ENCODE assay signal across 8 cellular contexts in the genomic region with DNA sequence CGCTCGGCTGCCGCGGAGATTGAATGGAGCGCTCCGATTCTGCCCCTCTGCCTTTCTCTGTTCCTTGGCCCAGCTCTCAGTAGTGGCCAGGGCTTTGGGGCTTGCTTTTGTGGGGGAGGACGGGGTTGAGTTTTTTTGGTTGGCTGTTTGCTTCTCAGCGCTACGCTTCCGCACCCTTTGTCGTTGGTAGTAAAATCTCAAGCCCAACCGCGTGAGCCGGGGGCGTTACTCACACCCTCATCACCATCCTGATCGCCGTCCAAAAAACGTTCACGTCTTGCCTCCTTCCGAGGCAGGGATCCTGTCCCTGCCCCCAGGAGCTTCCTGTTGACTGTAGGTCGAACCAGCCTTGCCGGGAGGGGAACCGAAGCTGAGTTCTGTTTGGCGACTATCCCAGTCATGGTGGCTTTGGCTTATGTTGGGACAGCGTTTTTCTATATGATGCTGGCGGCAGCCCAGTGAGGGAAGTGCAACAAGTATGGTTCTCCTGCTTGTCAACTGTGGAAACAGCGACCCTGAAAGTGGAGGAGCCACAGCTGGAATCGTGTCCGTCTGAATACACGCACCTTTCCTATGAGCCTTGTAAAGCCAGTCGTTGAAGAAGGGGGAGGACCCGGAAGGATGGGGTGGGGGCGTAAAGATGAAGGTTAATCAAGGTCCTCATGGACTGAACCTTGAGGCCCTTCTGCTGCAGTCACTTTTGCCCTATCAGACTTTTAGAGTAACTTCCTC. TPM values are rescaled to one million over a fixed set of nuclear protein-coding genes. Genes with fewer than 3 reads are reported as not detected.
DNase-seq lines count a peak whose midpoint lies in the region; ATAC-seq and TF ChIP-seq lines count a peak whose summit lies in the region.

No MANE protein-coding gene starts in this region.

- H3K4me1 Mint-ChIP-seq in CD4-positive, alpha-beta T cell (ENCODE audit: low read depth): peaks cover 65% of the 10 kb centered on the region

- H3K9me3 Mint-ChIP-seq in CD4-positive, alpha-beta T cell: no peaks in the 10 kb centered on the region
- H3K9me3 Mint-ChIP-seq in activated naive CD4-positive, alpha-beta T cell treated with anti-CD3 and anti-CD28 coated beads, Interleukin-2, amount 50 U/mL, for 72 hours: no peaks in the 10 kb centered on the region

- H3K27ac ChIP-seq in CD4-positive, alpha-beta T cell (ENCODE audit: low read depth, low read length): peak overlapping the region; percentile 93
- H3K27ac ChIP-seq in HL-60 (replicated peaks) (peak overlapping the region; percentile 80), upper lobe of right lung (peak overlapping the region; percentile 96)

- H3K4me1 ChIP-seq in upper lobe of right lung: peaks cover 12% of the 10 kb centered on the region

- intact Hi-C loops in CD4-positive, alpha-beta T cell (cut with DNase I, micrococcal nuclease): loop anchor here (1.0 to 10.0 kb wide), 4 partner anchors 17 to 548 kb away; partner anchors contain the start of genes ENOSF1 (in 1 of the 2) and THOC1 (in 1 of the 2)
- intact Hi-C loops in cardiac septum (cut with DNase I) (loop anchor here (5.0 kb wide), 1 partner anchor 71 kb away; no protein-coding TSS in a partner anchor), posterior vena cava (cut with DNase I) (no loop called here), upper lobe of right lung (cut with DNase I) (no loop called here)

- no peaks in the 10 kb centered on the region for H3K9me3 ChIP-seq in CD4-positive, alpha-beta T cell (ENCODE audit: control insufficient read depth, low read length)
- H3K9me3 ChIP-seq in upper lobe of right lung: no peaks in the 10 kb centered on the region

- DNase-seq in CD4-positive, alpha-beta T cell: peak; percentile 27 to 68 (median 50)
- DNase-seq in HL-60 (ENCODE audit: low read depth in 1 of 2, low spot score in 1 of 2): peak; percentile 78 to 89
- DNase-seq in SK-N-DZ (ENCODE audit: low spot score): peak; percentile 47
- DNase-seq in activated naive CD4-positive, alpha-beta T cell treated with anti-CD3 and anti-CD28 coated beads, Interleukin-2, amount 50 U/mL, for 72 hours (ENCODE audit: low spot score in 2 of 2): peak; percentile 64 to 82
- peak; percentile 83 for DNase-seq in cardiac septum (ENCODE audit: low spot score)
- DNase-seq in posterior vena cava (ENCODE audit: low spot score): peak; percentile 94
- DNase-seq in upper lobe of right lung: peak; percentile 85

- H3K4me3 Mint-ChIP-seq in CD4-positive, alpha-beta T cell: peak overlapping the region; percentile 90

- peak overlapping the region; percentile 94 for H3K27ac Mint-ChIP-seq in CD4-positive, alpha-beta T cell
- peak overlapping the region; percentile 95 to 98 for H3K27ac Mint-ChIP-seq in activated naive CD4-positive, alpha-beta T cell treated with anti-CD3 and anti-CD28 coated beads, Interleukin-2, amount 50 U/mL, for 72 hours

- TF ChIP-seq CTCF in CD4-positive, alpha-beta T cell (IDR thresholded peaks at IDR 0.05): no peak
- TF ChIP-seq CTCF in HL-60 (IDR thresholded peaks at IDR 0.05; ENCODE audit: insufficient read depth, low read length) (no peak), upper lobe of right lung (IDR thresholded peaks at IDR 0.05) (no peak)

- POLR2A ChIA-PET in CD4-positive, alpha-beta T cell (lab: Charles Lee): interaction anchor here (0.6 to 4.6 kb wide), 13 partner anchors 11 to 1758 kb away, joined by 3 to 103 read pairs (median 4); partner anchors contain the start of genes ENOSF1, METTL4, NDC80 and THOC1

- CTCF ChIA-PET in CD4-positive, alpha-beta T cell (lab: Charles Lee): interaction anchor here (2.0 to 3.4 kb wide), 2 partner anchors 18 to 27 kb away, joined by 10 to 24 read pairs; no protein-coding TSS in a partner anchor

- H3K36me3 Mint-ChIP-seq in CD4-positive, alpha-beta T cell (ENCODE audit: low read depth): peaks cover 13% of the 10 kb centered on the region
- H3K36me3 Mint-ChIP-seq in activated naive CD4-positive, alpha-beta T cell treated with anti-CD3 and anti-CD28 coated beads, Interleukin-2, amount 50 U/mL, for 72 hours: peaks cover 16 to 18% of the 10 kb centered on the region in 2 donors

- H3K4me3 ChIP-seq in HL-60 (replicated peaks; ENCODE audit: insufficient read depth, low read length) (peak overlapping the region; percentile 96), upper lobe of right lung (peak overlapping the region; percentile 90)

- no peaks in the 10 kb centered on the region for H3K27me3 Mint-ChIP-seq in CD4-positive, alpha-beta T cell

- H3K27me3 ChIP-seq in CD4-positive, alpha-beta T cell (ENCODE audit: control insufficient read depth, insufficient read depth, low read length): no peaks in the 10 kb centered on the region
- H3K27me3 ChIP-seq in HL-60 (ENCODE audit: insufficient read depth, poor library complexity, severe bottlenecking) (peaks cover 29% of the 10 kb centered on the region), upper lobe of right lung (no peaks in the 10 kb centered on the region)

- no peaks in the 10 kb centered on the region for H3K36me3 ChIP-seq in upper lobe of right lung

- ATAC-seq in CD4-positive, alpha-beta T cell (ENCODE audit: poor library complexity): peak; percentile 63
- ATAC-seq in GM19455 (IDR thresholded peaks at IDR 0.05; ENCODE audit: unreplicated experiment): peak; percentile 28
- peak; percentile 71 to 77 for ATAC-seq in activated naive CD4-positive, alpha-beta T cell treated with anti-CD3 and anti-CD28 coated beads, Interleukin-2, amount 50 U/mL, for 72 hours
- peak; percentile 68 for ATAC-seq in upper lobe of right lung

RNA-seq across cellular contexts. Expression of gene YES1, which starts 0.8 kb away (rescaled TPM):
- 10 to 100 TPM; 17.6 to 19.8 TPM for total RNA-seq in CD4-positive, alpha-beta T cell
- polyA plus RNA-seq in SK-N-DZ (2014; cell fraction: cytosol; rRNA removed): 39.1 and 57.9 TPM in 2 replicates
- 9.3 and 19.6 TPM in 2 replicates for polyA plus RNA-seq in SK-N-DZ (2014; cell fraction: nucleus; rRNA removed)
- total RNA-seq in activated naive CD4-positive, alpha-beta T cell treated with anti-CD3 and anti-CD28 coated beads, Interleukin-2, amount 50 U/mL, for 72 hours: 10 to 100 TPM in 1 of 2 donors, 1 to 10 TPM in 1; 8.8 to 13.9 TPM
- total RNA-seq in cardiac septum: 26.2 TPM
- total RNA-seq in posterior vena cava: 10 to 100 TPM; 28.7 to 51.6 TPM
- 56.0 TPM for total RNA-seq in upper lobe of right lung

Comparison
In these comparisons a context has a peak if more than half of its experiments do, and no peak if none do; other contexts are left out.
1. Peak in every context shown above with its lines: DNase-seq, ATAC-seq, H3K4me3 ChIP-seq and H3K27ac ChIP-seq.
2. intact Hi-C loops: an anchor here in CD4-positive, alpha-beta T cell (1.0 to 10.0 kb wide) and cardiac septum (5.0 kb wide); none called in posterior vena cava and upper lobe of right lung.